Comparison of ENCODE assay signal across 8 cellular contexts in genomic region chr1:19651141-19651737, GRCh38. TPM values are rescaled to one million over a fixed set of nuclear protein-coding genes. Genes with fewer than 3 reads are reported as not detected.
DNase-seq lines count a peak whose midpoint lies in the region; ATAC-seq and TF ChIP-seq lines count a peak whose summit lies in the region.

No MANE protein-coding gene starts in this region.

- peak overlapping the region; percentile 71 for H3K27ac ChIP-seq in epithelial cell of prostate
- peak overlapping the region; percentile 56 for H3K27ac ChIP-seq in muscle layer of duodenum (ENCODE audit: low read length)
- peak overlapping the region; percentile 55 for H3K27ac ChIP-seq in urinary bladder (ENCODE audit: low read depth)

- H3K9ac ChIP-seq in Loucy (ENCODE audit: low read depth, low read length, poor library complexity, severe bottlenecking), result no peak overlapping the region

- H3K4me2 ChIP-seq in Loucy (ENCODE audit: low read depth, low read length, poor library complexity, severe bottlenecking), result peak overlapping the region; percentile 59

- peaks cover 10% of the 10 kb centered on the region for H3K4me1 ChIP-seq in Loucy (ENCODE audit: insufficient read depth, low read length, poor library complexity, severe bottlenecking)
- H3K4me1 ChIP-seq in muscle layer of duodenum (ENCODE audit: control insufficient read depth in 1 of 2, insufficient read depth in 2 of 2, low read length in 2 of 2), result peaks cover 26 to 57% of the 10 kb centered on the region in 2 donors
- H3K4me1 ChIP-seq in urinary bladder (ENCODE audit: insufficient read depth), result peaks cover 2% of the 10 kb centered on the region

- peak overlapping the region; percentile 37 for H3K4me3 ChIP-seq in Loucy (ENCODE audit: low read length, poor library complexity, severe bottlenecking)
- peak overlapping the region in 1 of 2 donors; percentile 27 for H3K4me3 ChIP-seq in muscle layer of duodenum (ENCODE audit: low read depth in 1 of 2, low read length in 2 of 2)
- H3K4me3 ChIP-seq in urinary bladder (ENCODE audit: low read depth, low read length), result no peak overlapping the region

- DNase-seq in GM03348 (ENCODE audit: low spot score) (peak; percentile 89), epithelial cell of prostate (ENCODE audit: low read depth, low spot score) (no peak)
- peak; percentile 42 for DNase-seq in activated CD4-positive, alpha-beta T cell treated with anti-CD3 and anti-CD28 coated beads, Interleukin-2, amount 50 U/mL, for 4 hours

- no peaks in the 10 kb centered on the region for H3K79me2 ChIP-seq in Loucy (ENCODE audit: insufficient read depth, low read length)

- no peak for ATAC-seq in GM18858 (IDR thresholded peaks at IDR 0.05; ENCODE audit: unreplicated experiment)
- ATAC-seq in GM21390 (IDR thresholded peaks at IDR 0.05; ENCODE audit: unreplicated experiment), result no peak

- H3K9me2 ChIP-seq in Loucy (replicated peaks; ENCODE audit: low read depth, low read length), result no peaks in the 10 kb centered on the region

- 19% methylated on average over 11 of the region's 11 CpGs for WGBS in urinary bladder

- H4K20me1 ChIP-seq in Loucy (ENCODE audit: insufficient read depth, low read length, poor library complexity, severe bottlenecking), result no peaks in the 10 kb centered on the region

- H3K36me3 ChIP-seq in Loucy (ENCODE audit: insufficient read depth, low read length) (no peaks in the 10 kb centered on the region), muscle layer of duodenum (ENCODE audit: control insufficient read depth in 1 of 2, insufficient read depth in 2 of 2, low read length in 2 of 2) (peaks cover 0 to 9% of the 10 kb centered on the region in 2 donors), urinary bladder (ENCODE audit: insufficient read depth) (no peaks in the 10 kb centered on the region)

- H3F3A ChIP-seq in Loucy (ENCODE audit: low read depth), result no peaks in the 10 kb centered on the region

- H3K27me3 ChIP-seq in Loucy (ENCODE audit: insufficient read depth, low read length, poor library complexity, severe bottlenecking) (no peaks in the 10 kb centered on the region), muscle layer of duodenum (ENCODE audit: low read depth, low read length) (peaks cover 4% of the 10 kb centered on the region)

- H3K9me3 ChIP-seq in Loucy (ENCODE audit: insufficient read depth, low read depth, low read length) (no peaks in the 10 kb centered on the region), muscle layer of duodenum (ENCODE audit: control insufficient read depth in 1 of 2, low read length in 2 of 2) (no peaks in the 10 kb centered on the region)

- peak overlapping the region; percentile 66 for H2AFZ ChIP-seq in Loucy (ENCODE audit: low read length)

- TF ChIP-seq CTCF in Loucy (conservative IDR thresholded peaks at IDR 0.05; ENCODE audit: low read length), result peak; percentile 83

RNA-seq across cellular contexts. Expression of gene NBL1, which starts 7.1 kb away (rescaled TPM):
- total RNA-seq in urinary bladder, result 59.3 TPM
- polyA plus RNA-seq in urinary bladder, result 374 TPM

RNA-seq across cellular contexts. Expression of gene HTR6, which starts 13.4 kb away (rescaled TPM):
- not detected for total RNA-seq in urinary bladder
- polyA plus RNA-seq in urinary bladder, result not detected
